ENCODE assay signal across 8 cellular contexts in genomic region chr12:84911331-84912190, GRCh38. TPM values are rescaled to one million over a fixed set of nuclear protein-coding genes. Genes with fewer than 3 reads are reported as not detected.
DNase-seq lines count a peak whose midpoint lies in the region; ATAC-seq and TF ChIP-seq lines count a peak whose summit lies in the region.

No MANE protein-coding gene starts in this region.

- H3K36me3 Mint-ChIP-seq in activated CD4-positive, alpha-beta memory T cell treated with anti-CD3 and anti-CD28 coated beads for 36 hours, result no peaks in the 10 kb centered on the region
- no peaks in the 10 kb centered on the region for H3K36me3 Mint-ChIP-seq in naive thymus-derived CD8-positive, alpha-beta T cell

- H3K9me3 Mint-ChIP-seq in activated CD4-positive, alpha-beta memory T cell treated with anti-CD3 and anti-CD28 coated beads for 36 hours, result no peaks in the 10 kb centered on the region
- H3K9me3 Mint-ChIP-seq in naive thymus-derived CD8-positive, alpha-beta T cell, result peaks cover 0 to 9% (median 0%) of the 10 kb centered on the region in 9 donors

- H3K27me3 Mint-ChIP-seq in activated CD4-positive, alpha-beta memory T cell treated with anti-CD3 and anti-CD28 coated beads for 36 hours, result peaks cover 35% of the 10 kb centered on the region
- peaks cover 22 to 56% (median 39%) of the 10 kb centered on the region in 5 donors for H3K27me3 Mint-ChIP-seq in naive thymus-derived CD8-positive, alpha-beta T cell

- intact Hi-C loops in activated CD4-positive, alpha-beta memory T cell treated with anti-CD3 and anti-CD28 coated beads for 36 hours (cut with micrococcal nuclease), result loop anchor here (10.0 kb wide), 1 partner anchor 363 kb away; no protein-coding TSS in a partner anchor

- TF ChIP-seq CTCF in GM12864 (IDR thresholded peaks at IDR 0.05; ENCODE audit: low read depth, low read length, missing control alignments), result no peak
- no peak for TF ChIP-seq CTCF in fibroblast of villous mesenchyme (IDR thresholded peaks at IDR 0.05; ENCODE audit: insufficient read depth, low read depth, low read length)

- CTCF ChIA-PET in activated CD4-positive, alpha-beta memory T cell treated with anti-CD3 and anti-CD28 coated beads for 36 hours (lab: Charles Lee), result interaction anchor here (0.6 kb wide), 1 partner anchor 118 kb away, joined by 3 read pairs; no protein-coding TSS in a partner anchor

- H3K27ac Mint-ChIP-seq in activated CD4-positive, alpha-beta memory T cell treated with anti-CD3 and anti-CD28 coated beads for 36 hours, result no peak overlapping the region
- H3K27ac Mint-ChIP-seq in naive thymus-derived CD8-positive, alpha-beta T cell, result peak overlapping the region in 1 of 10 donors; percentile 68

- H3K4me3 ChIP-seq in GM12864 (ENCODE audit: low read depth, low read length), result peak overlapping the region; percentile 12
- H3K4me3 ChIP-seq in fibroblast of villous mesenchyme (ENCODE audit: low read depth, low read length), result peak overlapping the region; percentile 70

- H3K4me1 Mint-ChIP-seq in activated CD4-positive, alpha-beta memory T cell treated with anti-CD3 and anti-CD28 coated beads for 36 hours (ENCODE audit: low read depth), result peaks cover 13% of the 10 kb centered on the region
- H3K4me1 Mint-ChIP-seq in naive thymus-derived CD8-positive, alpha-beta T cell, result peaks cover 0 to 24% (median 15%) of the 10 kb centered on the region in 4 donors

- POLR2A ChIA-PET in activated CD4-positive, alpha-beta memory T cell treated with anti-CD3 and anti-CD28 coated beads for 36 hours (lab: Charles Lee), result no interaction called here
- POLR2A ChIA-PET in naive thymus-derived CD8-positive, alpha-beta T cell (lab: Charles Lee), result no interaction called here

- ATAC-seq in naive thymus-derived CD8-positive, alpha-beta T cell, result no peak
- no peak for ATAC-seq in GM21515 (IDR thresholded peaks at IDR 0.05; ENCODE audit: unreplicated experiment)
- no peak for ATAC-seq in GM21737 (IDR thresholded peaks at IDR 0.05; ENCODE audit: unreplicated experiment)

- H3K4me3 Mint-ChIP-seq in activated CD4-positive, alpha-beta memory T cell treated with anti-CD3 and anti-CD28 coated beads for 36 hours, result peak overlapping the region; percentile 67
- peak overlapping the region; percentile 3 to 69 (median 52) for H3K4me3 Mint-ChIP-seq in naive thymus-derived CD8-positive, alpha-beta T cell

- DNase-seq in GM12864 (ENCODE audit: low read depth) (no peak), NCI-H1694 (lab: John Stamatoyannopoulos, UW) (peak; percentile 51), fibroblast of villous mesenchyme (ENCODE audit: low read depth) (peak; percentile 75), ureter (ENCODE audit: low spot score) (no peak)
- DNase-seq in activated CD4-positive, alpha-beta memory T cell treated with anti-CD3 and anti-CD28 coated beads for 36 hours, result no peak
- DNase-seq in naive thymus-derived CD8-positive, alpha-beta T cell, result no peak

RNA-seq across cellular contexts. Expression of gene SLC6A15, which starts 1.0 kb away (rescaled TPM):
- under 1 TPM; 0.12 to 0.17 TPM for total RNA-seq in activated CD4-positive, alpha-beta memory T cell treated with anti-CD3 and anti-CD28 coated beads for 36 hours
- 0.43 and 0.64 TPM in 2 replicates for total RNA-seq in fibroblast of villous mesenchyme
- total RNA-seq in naive thymus-derived CD8-positive, alpha-beta T cell, result not detected
- polyA plus RNA-seq in naive thymus-derived CD8-positive, alpha-beta T cell, result not detected
- total RNA-seq in ureter, result 0.31 TPM

Comparison
In these comparisons a context has a peak if more than half of its experiments do, and no peak if none do; other contexts are left out.
1. DNase-seq: peak in NCI-H1694 (single experiment) and fibroblast of villous mesenchyme (single experiment); none in GM12864 (single experiment), activated CD4-positive, alpha-beta memory T cell treated with anti-CD3 and anti-CD28 coated beads for 36 hours (single experiment), naive thymus-derived CD8-positive, alpha-beta T cell (0 of 10) and ureter (single experiment).